Comparison of ENCODE assay signal across 27 cellular contexts in the genomic region with DNA sequence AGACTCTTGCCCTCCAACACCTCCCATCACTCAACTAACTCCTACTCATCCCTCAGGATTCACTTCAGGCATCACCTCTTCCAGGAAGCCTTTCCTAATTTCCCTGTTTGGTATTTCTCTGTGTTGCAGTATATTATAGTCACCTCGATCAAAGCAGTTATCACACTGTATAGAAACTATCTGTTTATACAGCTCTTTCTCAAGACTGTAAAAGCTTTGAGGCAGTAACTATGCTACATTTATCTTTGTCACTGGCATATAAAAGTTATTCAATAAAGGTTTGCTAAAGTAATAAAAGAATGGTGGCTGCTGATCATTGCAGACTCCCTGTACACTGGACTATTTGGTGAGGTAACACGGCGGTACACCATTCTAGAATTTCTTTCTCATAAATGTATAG.
DNase-seq lines count a peak whose midpoint lies in the region; ATAC-seq and TF ChIP-seq lines count a peak whose summit lies in the region.
"Had no signal": no experiment of that assay in that cellular context is flagged by ENCODE, and none has a peak within 500 bp of the region (broad histone marks: within the 10 kb centered on the region; RNA-seq: fewer than 3 reads in every experiment).

No MANE protein-coding gene starts in this region.

- no peaks in the 10 kb centered on the region for H3K4me1 ChIP-seq in mucosa of descending colon (ENCODE audit: low read depth)
- H3K4me1 ChIP-seq: A549; BE2C; BLaER1; BLaER1 treated with 17β-estradiol and CSF1 and Interleukin-3, amounts not matched to agents 10 nM and 100 nM; Caco-2 had no signal

- H3K9me3 ChIP-seq in mucosa of descending colon: no peaks in the 10 kb centered on the region
- H3K9me3 ChIP-seq: A549; BE2C; BLaER1; BLaER1 treated with 17β-estradiol and CSF1 and Interleukin-3, amounts not matched to agents 10 nM and 100 nM had no signal

- DNase-seq in left colon (no peak), mucosa of descending colon (no peak), GM13976 (ENCODE audit: low spot score) (no peak), NCI-H1105 treated with DMSO at 0.1 percent for 48 hours (lab: John Stamatoyannopoulos, UW) (no peak)
- DNase-seq: 8988T; ACHN; AML-193; BE2C; C1 segment of cervical spinal cord; Caco-2; Calu3; CD4-positive, alpha-beta memory T cell; CD4-positive, alpha-beta T cell; CD4-positive, CD25-positive, alpha-beta regulatory T cell; CD8-positive, alpha-beta memory T cell; CD8-positive, alpha-beta T cell; COR-L47; DMS 273 treated with DMSO at 0.1 percent for 48 hours; DMS153; DMS53; DMS79; DMS79 treated with DMSO at 0.1 percent for 48 hours; DND-41; EL had no signal

- no peak overlapping the region for H3K4me3 ChIP-seq in mucosa of descending colon
- H3K4me3 ChIP-seq: A549; BLaER1; BLaER1 treated with 17β-estradiol and CSF1 and Interleukin-3, amounts not matched to agents 10 nM and 100 nM had no signal

- in situ Hi-C loops in GM13976 (cut with MboI; ENCODE audit: low sequenced_read_pairs, unreplicated experiment): no loop called here

- no peaks in the 10 kb centered on the region for H3K36me3 ChIP-seq in mucosa of descending colon (ENCODE audit: low read depth)
- H3K36me3 ChIP-seq: BE2C; BLaER1; BLaER1 treated with 17β-estradiol and CSF1 and Interleukin-3, amounts not matched to agents 10 nM and 100 nM had no signal

- ATAC-seq in left colon (peak; percentile 98), mucosa of descending colon (peak; percentile 73)
- ATAC-seq: A549; CD8-positive, alpha-beta T cell had no signal

- intact Hi-C loops in left colon (cut with DNase I, micrococcal nuclease) (no loop called here), mucosa of descending colon (cut with DNase I, micrococcal nuclease) (no loop called here)

- no peak for TF ChIP-seq CTCF in mucosa of descending colon (IDR thresholded peaks at IDR 0.05)
- TF ChIP-seq CTCF in GM13976 (IDR thresholded peaks at IDR 0.05; ENCODE audit: borderline replicate concordance, control extremely low read depth, extremely low read depth, insufficient read depth, missing control alignments): no peak
